1 cellular context compared by ENCODE assay signal in the genomic region with DNA sequence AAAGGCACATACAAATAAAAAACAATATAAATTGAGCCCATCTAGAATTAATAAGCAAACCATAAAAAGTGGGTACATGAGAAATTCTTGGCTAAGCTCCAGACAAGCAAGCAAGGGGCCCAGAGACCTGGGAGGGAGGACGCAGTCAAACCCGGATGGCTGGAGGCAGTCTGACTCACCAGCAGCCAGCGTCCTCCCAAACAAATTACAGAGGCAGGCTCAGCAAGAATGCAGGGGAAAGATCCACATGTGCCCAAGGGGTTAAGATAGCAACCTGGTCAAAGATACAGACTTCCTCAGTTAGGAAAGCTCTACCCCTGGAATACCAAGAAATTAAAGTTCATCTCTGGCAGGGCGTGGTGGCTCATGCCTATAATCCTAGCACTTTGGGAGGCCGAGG.
TF ChIP-seq lines count a peak whose summit lies in the region.

No MANE protein-coding gene starts in this region.

TF ChIP-seq in HEK293, 187 proteins besides CTCF, POLR2A, EP300 and RAD21 (continued from another document and continues in another):
- TF ChIP-seq ZNF280D (tag by site-specific recombination; IDR thresholded peaks at IDR 0.05), result no peak
- no peak for TF ChIP-seq KLF8 (tag by site-specific recombination; IDR thresholded peaks at IDR 0.05)
- no peak for TF ChIP-seq ZNF169 (tag by site-specific recombination; IDR thresholded peaks at IDR 0.05)
- TF ChIP-seq, protein P1, sequence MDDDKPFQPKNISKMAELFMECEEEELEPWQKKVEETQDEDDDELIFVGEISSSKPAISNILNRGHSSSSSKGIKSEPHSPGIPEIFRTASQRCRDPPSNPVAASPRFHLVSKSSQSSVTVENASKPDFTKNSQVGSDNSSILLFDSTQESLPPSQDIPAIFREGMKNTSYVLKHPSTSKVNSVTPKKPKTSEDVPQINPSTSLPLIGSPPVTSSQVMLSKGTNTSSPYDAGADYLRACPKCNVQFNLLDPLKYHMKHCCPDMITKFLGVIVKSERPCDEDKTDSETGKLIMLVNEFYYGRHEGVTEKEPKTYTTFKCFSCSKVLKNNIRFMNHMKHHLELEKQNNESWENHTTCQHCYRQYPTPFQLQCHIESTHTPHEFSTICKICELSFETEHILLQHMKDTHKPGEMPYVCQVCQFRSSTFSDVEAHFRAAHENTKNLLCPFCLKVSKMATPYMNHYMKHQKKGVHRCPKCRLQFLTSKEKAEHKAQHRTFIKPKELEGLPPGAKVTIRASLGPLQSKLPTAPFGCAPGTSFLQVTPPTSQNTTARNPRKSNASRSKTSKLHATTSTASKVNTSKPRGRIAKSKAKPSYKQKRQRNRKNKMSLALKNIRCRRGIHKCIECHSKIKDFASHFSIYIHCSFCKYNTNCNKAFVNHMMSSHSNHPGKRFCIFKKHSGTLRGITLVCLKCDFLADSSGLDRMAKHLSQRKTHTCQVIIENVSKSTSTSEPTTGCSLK (tag by site-specific recombination; IDR thresholded peaks at IDR 0.05), result no peak
- TF ChIP-seq RBAK (tag by site-specific recombination; IDR thresholded peaks at IDR 0.05), result no peak
- TF ChIP-seq ZBTB26 (tag by site-specific recombination; optimal IDR thresholded peaks at IDR 0.05), result no peak
- no peak for TF ChIP-seq ZBTB6 (tag by site-specific recombination; IDR thresholded peaks at IDR 0.05)
- no peak for TF ChIP-seq ZNF155 (tag by site-specific recombination; IDR thresholded peaks at IDR 0.05)
- TF ChIP-seq ZNF16 (tag by site-specific recombination; IDR thresholded peaks at IDR 0.05; ENCODE audit: low read depth), result no peak
- no peak; the same call in 1 of the 2 replicates for TF ChIP-seq OSR2 (tag by site-specific recombination; IDR thresholded peaks at IDR 0.05)
- no peak for TF ChIP-seq GLIS2 (tag by site-specific recombination; IDR thresholded peaks at IDR 0.05)
- no peak for TF ChIP-seq MZF1 (tag by site-specific recombination; IDR thresholded peaks at IDR 0.05; ENCODE audit: borderline replicate concordance)
- TF ChIP-seq ZNF146 (tag by site-specific recombination; IDR thresholded peaks at IDR 0.05), result no peak
- no peak for TF ChIP-seq ZNF530 (tag by site-specific recombination; IDR thresholded peaks at IDR 0.05; ENCODE audit: low read depth)
- no peak for TF ChIP-seq ZNF660 (tag by site-specific recombination; IDR thresholded peaks at IDR 0.05)
- no peak for TF ChIP-seq ZNF335 (tag by site-specific recombination; conservative IDR thresholded peaks at IDR 0.05)
- TF ChIP-seq ZNF792 (tag by site-specific recombination; IDR thresholded peaks at IDR 0.05), result no peak
- TF ChIP-seq ZXDB (tag by site-specific recombination; IDR thresholded peaks at IDR 0.05), result 0 out of 2 replicates have a peak, but pooled peaks have one; percentile 12
- TF ChIP-seq ZNF202 (tag by site-specific recombination; IDR thresholded peaks at IDR 0.05; ENCODE audit: borderline replicate concordance), result no peak
- TF ChIP-seq ZNF707 (tag by site-specific recombination; IDR thresholded peaks at IDR 0.05), result no peak
- TF ChIP-seq OVOL3 (tag by site-specific recombination; IDR thresholded peaks at IDR 0.05), result no peak
- no peak for TF ChIP-seq YY1 (tag by site-specific recombination; IDR thresholded peaks at IDR 0.05)
- no peak; the same call in 1 of the 2 replicates for TF ChIP-seq KLF10 (tag by site-specific recombination; IDR thresholded peaks at IDR 0.05)
- TF ChIP-seq, protein P2, sequence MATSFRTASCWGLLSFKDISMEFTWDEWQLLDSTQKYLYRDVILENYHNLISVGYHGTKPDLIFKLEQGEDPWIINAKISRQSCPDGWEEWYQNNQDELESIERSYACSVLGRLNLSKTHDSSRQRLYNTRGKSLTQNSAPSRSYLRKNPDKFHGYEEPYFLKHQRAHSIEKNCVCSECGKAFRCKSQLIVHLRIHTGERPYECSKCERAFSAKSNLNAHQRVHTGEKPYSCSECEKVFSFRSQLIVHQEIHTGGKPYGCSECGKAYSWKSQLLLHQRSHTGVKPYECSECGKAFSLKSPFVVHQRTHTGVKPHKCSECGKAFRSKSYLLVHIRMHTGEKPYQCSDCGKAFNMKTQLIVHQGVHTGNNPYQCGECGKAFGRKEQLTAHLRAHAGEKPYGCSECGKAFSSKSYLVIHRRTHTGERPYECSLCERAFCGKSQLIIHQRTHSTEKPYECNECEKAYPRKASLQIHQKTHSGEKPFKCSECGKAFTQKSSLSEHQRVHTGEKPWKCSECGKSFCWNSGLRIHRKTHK (tag by site-specific recombination; IDR thresholded peaks at IDR 0.05), result no peak
- no peak for TF ChIP-seq ZNF670 (tag by site-specific recombination; IDR thresholded peaks at IDR 0.05; ENCODE audit: low read depth)
- TF ChIP-seq KLF9 (tag by site-specific recombination; IDR thresholded peaks at IDR 0.05; ENCODE audit: low read depth), result no peak
- TF ChIP-seq KLF16 (tag by site-specific recombination; IDR thresholded peaks at IDR 0.05), result no peak
- TF ChIP-seq ZNF394 (tag by site-specific recombination; IDR thresholded peaks at IDR 0.05; ENCODE audit: borderline replicate concordance), result no peak
- no peak for TF ChIP-seq ZNF223 (tag by site-specific recombination; IDR thresholded peaks at IDR 0.05)
- TF ChIP-seq, protein P3, sequence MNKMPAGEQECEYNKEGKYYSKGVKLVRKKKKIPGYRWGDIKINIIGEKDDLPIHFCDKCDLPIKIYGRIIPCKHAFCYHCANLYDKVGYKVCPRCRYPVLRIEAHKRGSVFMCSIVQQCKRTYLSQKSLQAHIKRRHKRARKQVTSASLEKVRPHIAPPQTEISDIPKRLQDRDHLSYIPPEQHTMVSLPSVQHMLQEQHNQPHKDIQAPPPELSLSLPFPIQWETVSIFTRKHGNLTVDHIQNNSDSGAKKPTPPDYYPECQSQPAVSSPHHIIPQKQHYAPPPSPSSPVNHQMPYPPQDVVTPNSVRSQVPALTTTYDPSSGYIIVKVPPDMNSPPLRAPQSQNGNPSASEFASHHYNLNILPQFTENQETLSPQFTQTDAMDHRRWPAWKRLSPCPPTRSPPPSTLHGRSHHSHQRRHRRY (tag by site-specific recombination; IDR thresholded peaks at IDR 0.05), result no peak
- TF ChIP-seq ZNF664 (tag by site-specific recombination; IDR thresholded peaks at IDR 0.05), result no peak
- no peak for TF ChIP-seq ZNF121 (tag by site-specific recombination; IDR thresholded peaks at IDR 0.05)
- no peak for TF ChIP-seq ZNF837 (tag by site-specific recombination; IDR thresholded peaks at IDR 0.05)
- TF ChIP-seq, protein P4, sequence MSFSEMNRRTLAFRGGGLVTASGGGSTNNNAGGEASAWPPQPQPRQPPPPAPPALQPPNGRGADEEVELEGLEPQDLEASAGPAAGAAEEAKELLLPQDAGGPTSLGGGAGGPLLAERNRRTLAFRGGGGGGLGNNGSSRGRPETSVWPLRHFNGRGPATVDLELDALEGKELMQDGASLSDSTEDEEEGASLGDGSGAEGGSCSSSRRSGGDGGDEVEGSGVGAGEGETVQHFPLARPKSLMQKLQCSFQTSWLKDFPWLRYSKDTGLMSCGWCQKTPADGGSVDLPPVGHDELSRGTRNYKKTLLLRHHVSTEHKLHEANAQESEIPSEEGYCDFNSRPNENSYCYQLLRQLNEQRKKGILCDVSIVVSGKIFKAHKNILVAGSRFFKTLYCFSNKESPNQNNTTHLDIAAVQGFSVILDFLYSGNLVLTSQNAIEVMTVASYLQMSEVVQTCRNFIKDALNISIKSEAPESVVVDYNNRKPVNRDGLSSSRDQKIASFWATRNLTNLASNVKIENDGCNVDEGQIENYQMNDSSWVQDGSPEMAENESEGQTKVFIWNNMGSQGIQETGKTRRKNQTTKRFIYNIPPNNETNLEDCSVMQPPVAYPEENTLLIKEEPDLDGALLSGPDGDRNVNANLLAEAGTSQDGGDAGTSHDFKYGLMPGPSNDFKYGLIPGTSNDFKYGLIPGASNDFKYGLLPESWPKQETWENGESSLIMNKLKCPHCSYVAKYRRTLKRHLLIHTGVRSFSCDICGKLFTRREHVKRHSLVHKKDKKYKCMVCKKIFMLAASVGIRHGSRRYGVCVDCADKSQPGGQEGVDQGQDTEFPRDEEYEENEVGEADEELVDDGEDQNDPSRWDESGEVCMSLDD (tag by site-specific recombination; IDR thresholded peaks at IDR 0.05), result peak; percentile 70
- TF ChIP-seq SALL2 (tag by site-specific recombination; IDR thresholded peaks at IDR 0.05; ENCODE audit: borderline replicate concordance), result no peak
- TF ChIP-seq REST (tag by site-specific recombination; IDR thresholded peaks at IDR 0.05), result no peak
- no peak for TF ChIP-seq PRDM4 (tag by site-specific recombination; IDR thresholded peaks at IDR 0.05)
